Comparison of ENCODE assay signal across 2 cellular contexts in the genomic region with DNA sequence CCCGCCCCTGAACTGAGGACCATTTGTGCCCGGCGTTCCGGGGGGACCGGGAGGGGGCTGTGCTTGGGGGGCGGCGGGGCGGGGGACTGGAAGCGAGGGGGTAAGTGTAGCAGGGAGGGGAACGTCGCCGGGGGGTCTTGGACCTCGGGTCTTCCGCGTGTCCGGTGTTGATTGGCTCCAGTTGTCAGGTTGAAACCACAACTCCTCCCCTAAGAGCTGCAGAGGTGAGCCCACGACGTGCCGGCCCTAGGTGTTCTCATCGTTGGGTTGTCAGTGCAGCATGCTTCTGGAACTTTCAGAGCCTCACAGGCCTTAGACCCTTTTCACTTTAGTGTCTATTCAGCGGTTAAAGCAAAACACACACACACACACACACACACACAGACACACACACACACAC.
TF ChIP-seq lines count a peak whose summit lies in the region.

No MANE protein-coding gene starts in this region.

TF ChIP-seq in GM12891, 5 proteins besides CTCF, POLR2A, EP300 and RAD21:
- no peak for TF ChIP-seq POLR2AphosphoS5 (IDR thresholded peaks at IDR 0.05; ENCODE audit: low read depth, low read length)
- no peak for TF ChIP-seq TAF1 (IDR thresholded peaks at IDR 0.05; ENCODE audit: low read depth, low read length)
- TF ChIP-seq POU2F2 (IDR thresholded peaks at IDR 0.05; ENCODE audit: low read depth, low read length) = no peak
- TF ChIP-seq PAX5 (IDR thresholded peaks at IDR 0.05; ENCODE audit: insufficient read depth, low read length, severe bottlenecking) = no peak
- no peak for TF ChIP-seq SPI1 (IDR thresholded peaks at IDR 0.05; ENCODE audit: low read depth, low read length)

TF ChIP-seq in H1, 55 proteins besides CTCF, POLR2A, EP300 and RAD21:
- no peak for TF ChIP-seq CBX8 (IDR thresholded peaks at IDR 0.05; ENCODE audit: borderline replicate concordance, low read depth, low read length)
- TF ChIP-seq, protein P1, sequence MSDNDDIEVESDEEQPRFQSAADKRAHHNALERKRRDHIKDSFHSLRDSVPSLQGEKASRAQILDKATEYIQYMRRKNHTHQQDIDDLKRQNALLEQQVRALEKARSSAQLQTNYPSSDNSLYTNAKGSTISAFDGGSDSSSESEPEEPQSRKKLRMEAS (IDR thresholded peaks at IDR 0.05) = peak; percentile 40; the same call in 1 of the 2 replicates
- TF ChIP-seq, protein P2, sequence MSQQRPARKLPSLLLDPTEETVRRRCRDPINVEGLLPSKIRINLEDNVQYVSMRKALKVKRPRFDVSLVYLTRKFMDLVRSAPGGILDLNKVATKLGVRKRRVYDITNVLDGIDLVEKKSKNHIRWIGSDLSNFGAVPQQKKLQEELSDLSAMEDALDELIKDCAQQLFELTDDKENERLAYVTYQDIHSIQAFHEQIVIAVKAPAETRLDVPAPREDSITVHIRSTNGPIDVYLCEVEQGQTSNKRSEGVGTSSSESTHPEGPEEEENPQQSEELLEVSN (IDR thresholded peaks at IDR 0.05) = peak; percentile 19; the same call in 1 of the 2 replicates
- no peak for TF ChIP-seq HDAC2 (IDR thresholded peaks at IDR 0.05; ENCODE audit: borderline replicate concordance in 1 of 2, low read depth in 2 of 2, low read length in 2 of 2)
